9 cellular contexts compared by ENCODE assay signal in genomic region chr5:113050606-113051391, GRCh38.
DNase-seq lines count a peak whose midpoint lies in the region; ATAC-seq lines count a peak whose summit lies in the region.
"Had no signal": no experiment of that assay in that cellular context is flagged by ENCODE, and none has a peak within 500 bp of the region (broad histone marks: within the 10 kb centered on the region; RNA-seq: fewer than 3 reads in every experiment).

No MANE protein-coding gene starts in this region.

- peaks cover 12% of the 10 kb centered on the region for H3K4me1 Mint-ChIP-seq in activated CD4-positive, alpha-beta T cell treated with anti-CD3 and anti-CD28 coated beads for 36 hours
- H3K4me1 Mint-ChIP-seq in activated T-cell treated with anti-CD3 and anti-CD28 coated beads, Interleukin-2, amount 50 U/mL, for 4 hours (ENCODE audit: low read depth) = peaks cover 4% of the 10 kb centered on the region

- POLR2A ChIA-PET in activated CD4-positive, alpha-beta T cell treated with anti-CD3 and anti-CD28 coated beads for 36 hours (lab: Charles Lee) = interaction anchor here (0.5 to 0.7 kb wide), 2 partner anchors 30 to 363 kb away, joined by 3 to 4 read pairs; no protein-coding TSS in a partner anchor

- H3K36me3 ChIP-seq in HAP-1 (replicated peaks) (no peaks in the 10 kb centered on the region), H7 (replicated peaks; ENCODE audit: control insufficient read depth, insufficient read depth, low read length) (no peaks in the 10 kb centered on the region)

- peak overlapping the region; percentile 65 for H3K27ac Mint-ChIP-seq in activated CD4-positive, alpha-beta T cell treated with anti-CD3 and anti-CD28 coated beads for 36 hours
- H3K27ac Mint-ChIP-seq: B cell had no signal

- no peak overlapping the region for H3K4me3 Mint-ChIP-seq in activated CD4-positive, alpha-beta T cell treated with anti-CD3 and anti-CD28 coated beads for 36 hours
- no peak overlapping the region for H3K4me3 Mint-ChIP-seq in activated T-cell treated with anti-CD3 and anti-CD28 coated beads, Interleukin-2, amount 50 U/mL, for 4 hours
- H3K4me3 Mint-ChIP-seq: B cell had no signal

- H3K4me3 ChIP-seq in HAP-1 = no peak overlapping the region
- H3K4me3 ChIP-seq in H7 (ENCODE audit: insufficient read depth, low read depth, low read length) = no peak overlapping the region

- CTCF ChIA-PET in activated CD4-positive, alpha-beta T cell treated with anti-CD3 and anti-CD28 coated beads for 36 hours (lab: Charles Lee) = interaction anchor here (0.6 to 0.9 kb wide), 2 partner anchors 11 to 15 kb away, joined by 3 read pairs; no protein-coding TSS in a partner anchor

- in situ Hi-C loops in HAP-1 (cut with MboI; ENCODE audit: low sequenced_read_pairs) = no loop called here

- H3K36me3 Mint-ChIP-seq in activated CD4-positive, alpha-beta T cell treated with anti-CD3 and anti-CD28 coated beads for 36 hours (ENCODE audit: low read depth) = no peaks in the 10 kb centered on the region
- no peaks in the 10 kb centered on the region for H3K36me3 Mint-ChIP-seq in activated T-cell treated with anti-CD3 and anti-CD28 coated beads, Interleukin-2, amount 50 U/mL, for 4 hours (ENCODE audit: insufficient read depth)

- intact Hi-C loops in activated CD4-positive, alpha-beta T cell treated with anti-CD3 and anti-CD28 coated beads for 36 hours (cut with DNase I, micrococcal nuclease) = no loop called here

- H3K4me1 ChIP-seq in HAP-1 = no peaks in the 10 kb centered on the region

- H3K27me3 ChIP-seq in HAP-1 (ENCODE audit: low read depth) = no peaks in the 10 kb centered on the region
- no peaks in the 10 kb centered on the region for H3K27me3 ChIP-seq in H7 (ENCODE audit: control insufficient read depth, insufficient read depth, low read length)

- H3K9me3 Mint-ChIP-seq in activated CD4-positive, alpha-beta T cell treated with anti-CD3 and anti-CD28 coated beads for 36 hours (ENCODE audit: low read depth) = no peaks in the 10 kb centered on the region
- H3K9me3 Mint-ChIP-seq in activated T-cell treated with anti-CD3 and anti-CD28 coated beads, Interleukin-2, amount 50 U/mL, for 4 hours = no peaks in the 10 kb centered on the region

- no peaks in the 10 kb centered on the region for H3K27me3 Mint-ChIP-seq in activated CD4-positive, alpha-beta T cell treated with anti-CD3 and anti-CD28 coated beads for 36 hours
- no peaks in the 10 kb centered on the region for H3K27me3 Mint-ChIP-seq in activated T-cell treated with anti-CD3 and anti-CD28 coated beads, Interleukin-2, amount 50 U/mL, for 4 hours (ENCODE audit: low read depth)
- H3K27me3 Mint-ChIP-seq: B cell had no signal

- no peaks in the 10 kb centered on the region for H3K9me3 ChIP-seq in HAP-1

- peak; percentile 58 for DNase-seq in activated CD4-positive, alpha-beta T cell treated with anti-CD3 and anti-CD28 coated beads for 36 hours
- DNase-seq in activated CD4-positive, alpha-beta T cell treated with anti-CD3 and anti-CD28 coated beads for 1 hour = no peak
- DNase-seq in activated T-cell treated with anti-CD3 and anti-CD28 coated beads, Interleukin-2, amount 50 U/mL, for 4 hours = no peak
- DNase-seq in glomerular visceral epithelial cell (ENCODE audit: extremely low spot score) (peak; percentile 72), HAP-1 (ENCODE audit: low spot score in 2 of 2) (no peak), H7 (no peak)
- DNase-seq in stimulated activated naive CD8-positive, alpha-beta T cell treated with anti-CD3 and anti-CD28 coated beads, Interleukin-15, Interleukin-2, amounts not matched to agents 100 U/mL and 50 U/mL, for 24 hours = no peak

- ATAC-seq in activated CD4-positive, alpha-beta T cell treated with anti-CD3 and anti-CD28 coated beads for 36 hours = peak; percentile 93
- ATAC-seq in activated T-cell treated with anti-CD3 and anti-CD28 coated beads, Interleukin-2, amount 50 U/mL, for 4 hours = peak; percentile 62 to 83
- ATAC-seq in stimulated activated naive CD8-positive, alpha-beta T cell treated with anti-CD3 and anti-CD28 coated beads, Interleukin-15, Interleukin-2, amounts not matched to agents 100 U/mL and 50 U/mL, for 24 hours = peak; percentile 28
- no peak for ATAC-seq in GM18907 (IDR thresholded peaks at IDR 0.05; ENCODE audit: unreplicated experiment)

Comparison
In these comparisons a context has a peak if more than half of its experiments do, and no peak if none do; other contexts are left out.
1. DNase-seq: peak in activated CD4-positive, alpha-beta T cell treated with anti-CD3 and anti-CD28 coated beads for 36 hours (single experiment) and glomerular visceral epithelial cell (single experiment); none in activated CD4-positive, alpha-beta T cell treated with anti-CD3 and anti-CD28 coated beads for 1 hour (single experiment), activated T-cell treated with anti-CD3 and anti-CD28 coated beads, Interleukin-2, amount 50 U/mL, for 4 hours (single experiment), stimulated activated naive CD8-positive, alpha-beta T cell treated with anti-CD3 and anti-CD28 coated beads, Interleukin-15, Interleukin-2, amounts not matched to agents 100 U/mL and 50 U/mL, for 24 hours (single experiment), HAP-1 (0 of 2) and H7 (single experiment).